In the genomic region with DNA sequence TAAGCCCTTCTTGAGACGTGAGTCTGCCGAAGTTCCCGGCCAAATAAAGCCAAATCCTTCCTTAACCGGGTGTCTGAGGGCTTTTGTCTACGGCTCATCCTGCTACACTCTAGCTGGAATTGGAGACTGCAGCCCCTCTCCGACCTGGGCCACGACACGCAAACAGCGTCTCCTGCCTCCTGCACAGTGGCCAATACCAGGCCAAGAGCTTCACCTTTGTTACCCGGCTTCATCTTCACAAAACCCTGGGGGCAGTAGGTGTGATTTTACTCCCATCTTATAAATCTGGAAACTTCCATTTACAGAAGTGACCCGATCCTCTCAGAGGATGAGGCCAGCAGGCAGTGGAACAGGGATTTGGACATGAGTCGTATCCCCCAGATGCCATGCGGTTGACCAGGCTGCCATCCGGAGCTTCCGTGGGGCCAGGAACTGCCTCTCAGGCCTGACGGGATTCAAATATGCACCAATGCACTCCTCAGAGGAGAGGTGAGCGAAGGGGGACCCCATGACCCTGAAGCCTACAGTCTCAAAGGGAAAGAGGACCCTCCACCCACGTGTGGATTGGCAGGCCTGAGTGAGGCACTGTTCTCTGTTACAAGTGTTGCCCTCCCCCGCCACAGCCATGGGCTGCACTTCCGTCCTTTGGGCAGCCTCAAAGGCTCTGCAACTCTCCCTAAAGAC, we compare ENCODE assay signal across 11 cellular contexts. TPM values are rescaled to one million over a fixed set of nuclear protein-coding genes. Genes with fewer than 3 reads are reported as not detected.
A peak's percentile ranks its signal among the peaks of the same experiment; 100 is the strongest.
DNase-seq lines count a peak whose midpoint lies in the region; ATAC-seq and TF ChIP-seq lines count a peak whose summit lies in the region.
"Had no signal": no experiment of that assay in that cellular context is flagged by ENCODE, and none has a peak within 500 bp of the region (broad histone marks: within the 10 kb centered on the region; RNA-seq: fewer than 3 reads in every experiment).

No MANE protein-coding gene starts in this region.

- no peak for TF ChIP-seq CTCF in WERI-Rb-1 (IDR thresholded peaks at IDR 0.05; ENCODE audit: low read depth, low read length)
- TF ChIP-seq CTCF in mesothelial cell of epicardium (IDR thresholded peaks at IDR 0.05; ENCODE audit: unreplicated experiment): no peak
- no peak for TF ChIP-seq CTCF in stomach (IDR thresholded peaks at IDR 0.05)

- H3K27ac Mint-ChIP-seq in mesothelial cell of epicardium: peak overlapping the region; percentile 85
- no peak overlapping the region for H3K27ac Mint-ChIP-seq in activated naive CD4-positive, alpha-beta T cell treated with anti-CD3 and anti-CD28 coated beads for 36 hours

- no peaks in the 10 kb centered on the region for H3K9me3 Mint-ChIP-seq in activated T-cell treated with anti-CD3 and anti-CD28 coated beads, Interleukin-2, amount 50 U/mL, for 4 hours
- H3K9me3 Mint-ChIP-seq in mesothelial cell of epicardium: no peaks in the 10 kb centered on the region
- H3K9me3 Mint-ChIP-seq in activated naive CD4-positive, alpha-beta T cell treated with anti-CD3 and anti-CD28 coated beads for 36 hours: no peaks in the 10 kb centered on the region

- intact Hi-C loops in stomach (cut with DNase I; ENCODE audit: low total_unique reads): no loop called here
- intact Hi-C loops in activated naive CD4-positive, alpha-beta T cell treated with anti-CD3 and anti-CD28 coated beads for 36 hours (cut with micrococcal nuclease): no loop called here

- H3K27me3 ChIP-seq in WERI-Rb-1 (ENCODE audit: insufficient read depth, low read depth, severe bottlenecking): no peaks in the 10 kb centered on the region
- H3K27me3 ChIP-seq in stomach: no peaks in the 10 kb centered on the region
- H3K27me3 ChIP-seq: heart right ventricle, uterus had no signal

- TF ChIP-seq POLR2A in stomach (IDR thresholded peaks at IDR 0.05): no peak

- TF ChIP-seq EP300 in stomach (IDR thresholded peaks at IDR 0.05): no peak

- H3K4me1 ChIP-seq in stomach: peaks cover 3 to 35% (median 26%) of the 10 kb centered on the region in 4 donors
- H3K4me1 ChIP-seq: uterus had no signal

- no peak overlapping the region for H3K4me3 Mint-ChIP-seq in activated T-cell treated with anti-CD3 and anti-CD28 coated beads, Interleukin-2, amount 50 U/mL, for 4 hours
- H3K4me3 Mint-ChIP-seq in mesothelial cell of epicardium: no peak overlapping the region
- no peak overlapping the region for H3K4me3 Mint-ChIP-seq in activated naive CD4-positive, alpha-beta T cell treated with anti-CD3 and anti-CD28 coated beads for 36 hours

- CTCF ChIA-PET in activated naive CD4-positive, alpha-beta T cell treated with anti-CD3 and anti-CD28 coated beads for 36 hours (lab: Charles Lee): no interaction called here

- no peaks in the 10 kb centered on the region for H3K27me3 Mint-ChIP-seq in activated T-cell treated with anti-CD3 and anti-CD28 coated beads, Interleukin-2, amount 50 U/mL, for 4 hours (ENCODE audit: low read depth)
- H3K27me3 Mint-ChIP-seq in mesothelial cell of epicardium (ENCODE audit: low read depth): no peaks in the 10 kb centered on the region
- H3K27me3 Mint-ChIP-seq in activated naive CD4-positive, alpha-beta T cell treated with anti-CD3 and anti-CD28 coated beads for 36 hours (ENCODE audit: low read depth): no peaks in the 10 kb centered on the region

- H3K4me3 ChIP-seq in WERI-Rb-1 (ENCODE audit: low read depth, low read length) (no peak overlapping the region), stomach (no peak overlapping the region)
- H3K4me3 ChIP-seq: heart right ventricle, uterus had no signal

- 87 to 93% (median 90%) methylated on average over 20 of the region's 20 CpGs for whole genome bisulfite sequencing in stomach, 5 donors

- DNase-seq in activated T-cell treated with anti-CD3 and anti-CD28 coated beads, Interleukin-2, amount 50 U/mL, for 4 hours: peak; percentile 1
- DNase-seq in activated T-cell treated with anti-CD3 and anti-CD28 coated beads for 4 hours: no peak
- DNase-seq in WERI-Rb-1: no peak
- no peak for DNase-seq in mesothelial cell of epicardium (ENCODE audit: low spot score in 2 of 2, unreplicated experiment in 2 of 2)
- peak; percentile 23 for DNase-seq in stomach
- DNase-seq in activated naive CD4-positive, alpha-beta T cell treated with anti-CD3 and anti-CD28 coated beads for 36 hours: no peak
- DNase-seq in midbrain (lab: John Stamatoyannopoulos, UW): no peak
- DNase-seq: NCI-H1417 treated with DMSO at 0.1 percent for 48 hours had no signal

- no peaks in the 10 kb centered on the region for H3K36me3 ChIP-seq in WERI-Rb-1
- H3K36me3 ChIP-seq in stomach: no peaks in the 10 kb centered on the region
- H3K36me3 ChIP-seq: heart right ventricle, uterus had no signal

- H3K4me1 Mint-ChIP-seq in activated T-cell treated with anti-CD3 and anti-CD28 coated beads, Interleukin-2, amount 50 U/mL, for 4 hours (ENCODE audit: low read depth): peaks cover 23% of the 10 kb centered on the region
- H3K4me1 Mint-ChIP-seq in mesothelial cell of epicardium: peaks cover 18% of the 10 kb centered on the region
- H3K4me1 Mint-ChIP-seq in activated naive CD4-positive, alpha-beta T cell treated with anti-CD3 and anti-CD28 coated beads for 36 hours (ENCODE audit: low read depth): peaks cover 14% of the 10 kb centered on the region

- H3K27ac ChIP-seq in WERI-Rb-1: peak overlapping the region; percentile 82
- peak overlapping the region in 1 of 5 donors; percentile 69 for H3K27ac ChIP-seq in stomach
- H3K27ac ChIP-seq: uterus had no signal

- H3K9me3 ChIP-seq in WERI-Rb-1 (ENCODE audit: severe bottlenecking) (no peaks in the 10 kb centered on the region), stomach (no peaks in the 10 kb centered on the region)
- H3K9me3 ChIP-seq: heart right ventricle, uterus had no signal

- ATAC-seq in activated T-cell treated with anti-CD3 and anti-CD28 coated beads, Interleukin-2, amount 50 U/mL, for 4 hours: no peak
- ATAC-seq in HG03108 (IDR thresholded peaks at IDR 0.05; ENCODE audit: unreplicated experiment): no peak
- ATAC-seq: heart right ventricle had no signal

- no peaks in the 10 kb centered on the region for H3K36me3 Mint-ChIP-seq in activated T-cell treated with anti-CD3 and anti-CD28 coated beads, Interleukin-2, amount 50 U/mL, for 4 hours (ENCODE audit: insufficient read depth)
- no peaks in the 10 kb centered on the region for H3K36me3 Mint-ChIP-seq in mesothelial cell of epicardium
- no peaks in the 10 kb centered on the region for H3K36me3 Mint-ChIP-seq in activated naive CD4-positive, alpha-beta T cell treated with anti-CD3 and anti-CD28 coated beads for 36 hours (ENCODE audit: low read depth)

RNA-seq across cellular contexts. Expression of gene KLF13, which starts 53.2 kb away (rescaled TPM):
- total RNA-seq in activated T-cell treated with anti-CD3 and anti-CD28 coated beads, Interleukin-2, amount 50 U/mL, for 4 hours: 10 to 100 TPM; 75.0 to 82.8 (median 81.8) TPM
- total RNA-seq in mesothelial cell of epicardium: 26.9 to 29.5 TPM (median 28.1 TPM) in 3 replicates
- total RNA-seq in stomach: 10 to 100 TPM in 4 of 5 donors, 1 to 10 TPM in 1; 9.3 to 74.0 (median 38.8) TPM
- polyA plus RNA-seq in stomach: 10 to 100 TPM; 23.0 to 30.7 (median 24.3) TPM
- total RNA-seq in activated naive CD4-positive, alpha-beta T cell treated with anti-CD3 and anti-CD28 coated beads for 36 hours: 100 to 1,000 TPM; 115 to 121 TPM

Comparison
In these comparisons a context has a peak if more than half of its experiments do, and no peak if none do; other contexts are left out.
1. DNase-seq: peak in activated T-cell treated with anti-CD3 and anti-CD28 coated beads, Interleukin-2, amount 50 U/mL, for 4 hours (single experiment) and stomach (single experiment); none in activated T-cell treated with anti-CD3 and anti-CD28 coated beads for 4 hours (single experiment), WERI-Rb-1 (single experiment), mesothelial cell of epicardium (0 of 2), activated naive CD4-positive, alpha-beta T cell treated with anti-CD3 and anti-CD28 coated beads for 36 hours (single experiment) and midbrain (single experiment).